ENCODE assay signal across 21 cellular contexts in the genomic region with DNA sequence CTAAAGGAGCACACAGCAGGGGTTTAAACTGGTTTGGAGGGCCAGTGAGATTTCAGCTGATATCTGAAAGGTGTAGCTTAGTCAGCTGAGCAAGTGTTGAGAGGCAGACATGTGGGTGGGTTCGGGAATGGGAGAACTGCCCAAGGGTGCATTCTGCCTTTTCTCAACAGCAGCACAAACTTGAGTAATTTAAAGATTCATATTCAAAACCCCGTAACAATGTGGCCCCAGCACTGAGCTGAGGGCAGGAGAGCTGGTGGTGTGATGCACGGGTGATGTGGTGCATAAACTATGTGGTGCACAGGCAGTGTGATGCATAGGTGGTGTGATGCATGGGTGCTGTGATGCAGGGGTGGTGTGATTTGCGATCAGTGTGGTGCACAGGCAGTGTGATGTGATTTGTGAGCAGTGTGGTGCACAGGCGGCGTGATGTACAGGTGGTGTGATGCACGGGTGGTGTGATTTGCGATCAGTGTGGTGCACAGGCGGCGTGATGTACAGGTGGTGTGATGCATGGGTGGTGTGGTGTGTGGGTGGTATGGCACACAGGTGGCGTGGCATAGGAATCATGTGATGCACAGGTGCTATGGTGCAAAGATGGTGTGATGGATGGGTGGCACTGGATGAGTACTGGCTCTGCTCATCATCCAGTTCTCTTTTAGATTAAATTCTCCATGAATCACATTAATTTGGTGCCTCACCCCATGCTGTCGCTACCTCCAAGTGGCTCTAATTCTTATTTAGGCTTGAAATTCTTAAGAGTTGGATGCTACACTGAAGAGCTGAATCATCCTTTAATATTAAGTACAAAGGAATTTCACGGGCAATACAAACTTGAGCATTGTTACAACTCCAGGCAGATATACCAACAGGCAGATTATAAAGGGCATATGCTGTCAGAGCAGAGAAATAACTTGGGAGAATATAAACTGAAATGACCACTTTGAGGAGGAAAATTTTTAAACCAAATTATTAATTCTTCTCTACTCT. TPM values are rescaled to one million over a fixed set of nuclear protein-coding genes. Genes with fewer than 3 reads are reported as not detected.
DNase-seq lines count a peak whose midpoint lies in the region; TF ChIP-seq lines count a peak whose summit lies in the region.
"Had no signal": no experiment of that assay in that cellular context is flagged by ENCODE, and none has a peak within 500 bp of the region (broad histone marks: within the 10 kb centered on the region; RNA-seq: fewer than 3 reads in every experiment).

No MANE protein-coding gene starts in this region.

- no peak for DNase-seq in activated naive CD4-positive, alpha-beta T cell treated with anti-CD3 and anti-CD28 coated beads, Interleukin-2, amount 10 ng/mL, durations not matched to agents 7 days and 5 days
- DNase-seq in choroid plexus epithelial cell (ENCODE audit: low read depth) (peak; percentile 23), type B pancreatic cell (ENCODE audit: extremely low spot score, unreplicated experiment) (no peak), SJCRH30 (no peak), anterior cingulate cortex (lab: John Stamatoyannopoulos, UW) (no peak)
- no peak for DNase-seq in activated CD8-positive, alpha-beta memory T cell treated with anti-CD3 and anti-CD28 coated beads, Interleukin-2, amount 50 U/mL, for 48 hours
- DNase-seq: 8988T; activated CD4-positive, alpha-beta T cell treated with anti-CD3 and anti-CD28 coated beads, Interleukin-2, amount 50 U/mL, for 48 hours; activated naive CD8-positive, alpha-beta T cell treated with anti-CD3 and anti-CD28 coated beads, Interleukin-2, amount 10 ng/mL, durations not matched to agents 7 days and 5 days; activated T-cell treated with anti-CD3 and anti-CD28 coated beads, Interleukin-2, amount 50 U/mL, for 72 hours; heart right ventricle; NCI-H2171 treated with DMSO at 0.1 percent for 48 hours; Peyer's patch; psoas muscle; tibial artery; WERI-Rb-1 had no signal

- no peaks in the 10 kb centered on the region for H3K27me3 ChIP-seq in SJCRH30
- H3K27me3 ChIP-seq: cardiac muscle cell, heart right ventricle, Peyer's patch, tibial artery had no signal

- H3K9me3 ChIP-seq in SJCRH30 (replicated peaks) = no peaks in the 10 kb centered on the region
- H3K9me3 ChIP-seq: heart right ventricle, Peyer's patch, psoas muscle, tibial artery had no signal

- no peaks in the 10 kb centered on the region for H3K27me3 Mint-ChIP-seq in activated naive CD4-positive, alpha-beta T cell treated with anti-CD3 and anti-CD28 coated beads, Interleukin-2, amount 50 U/mL, for 24 hours
- H3K27me3 Mint-ChIP-seq in activated naive CD4-positive, alpha-beta T cell treated with anti-CD3 and anti-CD28 coated beads, Interleukin-2, amount 10 ng/mL, durations not matched to agents 7 days and 5 days = no peaks in the 10 kb centered on the region
- H3K27me3 Mint-ChIP-seq in IgD-negative memory B cell (no peaks in the 10 kb centered on the region), type B pancreatic cell (no peaks in the 10 kb centered on the region)
- H3K27me3 Mint-ChIP-seq: activated naive CD8-positive, alpha-beta T cell treated with anti-CD3 and anti-CD28 coated beads, Interleukin-2, amount 10 ng/mL, durations not matched to agents 7 days and 5 days; memory B cell; natural killer cell treated with Interleukin-12 subunit alpha and Interleukin-12 subunit beta and Interleukin-15 and Interleukin-18, amount 100 ng/mL, for 72 hours had no signal

- H3K4me3 Mint-ChIP-seq in activated naive CD4-positive, alpha-beta T cell treated with anti-CD3 and anti-CD28 coated beads, Interleukin-2, amount 50 U/mL, for 24 hours = no peak overlapping the region
- no peak overlapping the region for H3K4me3 Mint-ChIP-seq in activated naive CD4-positive, alpha-beta T cell treated with anti-CD3 and anti-CD28 coated beads, Interleukin-2, amount 10 ng/mL, durations not matched to agents 7 days and 5 days
- H3K4me3 Mint-ChIP-seq in IgD-negative memory B cell (peak overlapping the region in 1 of 4 donors; percentile 43), type B pancreatic cell (no peak overlapping the region)
- H3K4me3 Mint-ChIP-seq: activated naive CD8-positive, alpha-beta T cell treated with anti-CD3 and anti-CD28 coated beads, Interleukin-2, amount 10 ng/mL, durations not matched to agents 7 days and 5 days; activated T-cell treated with anti-CD3 and anti-CD28 coated beads, Interleukin-2, amount 50 U/mL, for 72 hours; memory B cell; natural killer cell treated with Interleukin-12 subunit alpha and Interleukin-12 subunit beta and Interleukin-15 and Interleukin-18, amount 100 ng/mL, for 72 hours had no signal

- H3K4me3 ChIP-seq in choroid plexus epithelial cell (ENCODE audit: low read depth, low read length) (no peak overlapping the region), SJCRH30 (no peak overlapping the region)
- H3K4me3 ChIP-seq: cardiac muscle cell, heart right ventricle, Peyer's patch, psoas muscle, tibial artery had no signal

- H3K36me3 ChIP-seq in SJCRH30 = no peaks in the 10 kb centered on the region
- H3K36me3 ChIP-seq: cardiac muscle cell, Peyer's patch had no signal

- peaks cover 22% of the 10 kb centered on the region for H3K4me1 ChIP-seq in SJCRH30
- H3K4me1 ChIP-seq: psoas muscle had no signal

- no peak overlapping the region for H3K27ac ChIP-seq in SJCRH30
- H3K27ac ChIP-seq: cardiac muscle cell, heart right ventricle, Peyer's patch, psoas muscle, tibial artery, WERI-Rb-1 had no signal

- CTCF ChIA-PET in activated naive CD4-positive, alpha-beta T cell treated with anti-CD3 and anti-CD28 coated beads, Interleukin-2, amount 10 ng/mL, durations not matched to agents 7 days and 5 days (lab: Charles Lee) = no interaction called here

- H3K4me1 Mint-ChIP-seq in activated naive CD4-positive, alpha-beta T cell treated with anti-CD3 and anti-CD28 coated beads, Interleukin-2, amount 50 U/mL, for 24 hours = peaks cover 41% of the 10 kb centered on the region
- H3K4me1 Mint-ChIP-seq in activated naive CD4-positive, alpha-beta T cell treated with anti-CD3 and anti-CD28 coated beads, Interleukin-2, amount 10 ng/mL, durations not matched to agents 7 days and 5 days = peaks cover 20% of the 10 kb centered on the region
- H3K4me1 Mint-ChIP-seq in IgD-negative memory B cell = peaks cover 25 to 36% (median 36%) of the 10 kb centered on the region in 3 donors
- peaks cover 22% of the 10 kb centered on the region for H3K4me1 Mint-ChIP-seq in type B pancreatic cell (ENCODE audit: unreplicated experiment)

- TF ChIP-seq CTCF in choroid plexus epithelial cell (conservative IDR thresholded peaks at IDR 0.05; ENCODE audit: low read depth, low read length) (no peak), type B pancreatic cell (conservative IDR thresholded peaks at IDR 0.05) (no peak)

- H3K27ac Mint-ChIP-seq in activated naive CD4-positive, alpha-beta T cell treated with anti-CD3 and anti-CD28 coated beads, Interleukin-2, amount 50 U/mL, for 24 hours = peak overlapping the region; percentile 20
- H3K27ac Mint-ChIP-seq in activated naive CD4-positive, alpha-beta T cell treated with anti-CD3 and anti-CD28 coated beads, Interleukin-2, amount 10 ng/mL, durations not matched to agents 7 days and 5 days = no peak overlapping the region
- peak overlapping the region in 2 of 3 donors; percentile 29 to 69 for H3K27ac Mint-ChIP-seq in IgD-negative memory B cell
- peak overlapping the region; percentile 68 for H3K27ac Mint-ChIP-seq in type B pancreatic cell
- H3K27ac Mint-ChIP-seq: activated T-cell treated with anti-CD3 and anti-CD28 coated beads, Interleukin-2, amount 50 U/mL, for 72 hours had no signal

- no peaks in the 10 kb centered on the region for H3K9me3 Mint-ChIP-seq in activated naive CD4-positive, alpha-beta T cell treated with anti-CD3 and anti-CD28 coated beads, Interleukin-2, amount 50 U/mL, for 24 hours
- no peaks in the 10 kb centered on the region for H3K9me3 Mint-ChIP-seq in activated naive CD4-positive, alpha-beta T cell treated with anti-CD3 and anti-CD28 coated beads, Interleukin-2, amount 10 ng/mL, durations not matched to agents 7 days and 5 days
- no peaks in the 10 kb centered on the region for H3K9me3 Mint-ChIP-seq in IgD-negative memory B cell
- H3K9me3 Mint-ChIP-seq in type B pancreatic cell = no peaks in the 10 kb centered on the region
- H3K9me3 Mint-ChIP-seq: activated naive CD8-positive, alpha-beta T cell treated with anti-CD3 and anti-CD28 coated beads, Interleukin-2, amount 10 ng/mL, durations not matched to agents 7 days and 5 days; activated T-cell treated with anti-CD3 and anti-CD28 coated beads, Interleukin-2, amount 50 U/mL, for 72 hours; memory B cell; natural killer cell treated with Interleukin-12 subunit alpha and Interleukin-12 subunit beta and Interleukin-15 and Interleukin-18, amount 100 ng/mL, for 72 hours had no signal

- H3K36me3 Mint-ChIP-seq in activated naive CD4-positive, alpha-beta T cell treated with anti-CD3 and anti-CD28 coated beads, Interleukin-2, amount 50 U/mL, for 24 hours = peaks cover 2% of the 10 kb centered on the region
- H3K36me3 Mint-ChIP-seq in activated naive CD4-positive, alpha-beta T cell treated with anti-CD3 and anti-CD28 coated beads, Interleukin-2, amount 10 ng/mL, durations not matched to agents 7 days and 5 days = peaks cover 1% of the 10 kb centered on the region
- H3K36me3 Mint-ChIP-seq in IgD-negative memory B cell (peaks cover 13% of the 10 kb centered on the region), type B pancreatic cell (peaks cover 20% of the 10 kb centered on the region)
- H3K36me3 Mint-ChIP-seq: natural killer cell treated with Interleukin-12 subunit alpha and Interleukin-12 subunit beta and Interleukin-15 and Interleukin-18, amount 100 ng/mL, for 72 hours had no signal

RNA-seq across cellular contexts. Expression of gene DAP, which starts 53.5 kb away (rescaled TPM):
- 105 TPM for polyA plus RNA-seq in IgD-negative memory B cell
- 82.7 and 102 TPM in 2 replicates for total RNA-seq in type B pancreatic cell (ENCODE audit: low replicate concordance)
- total RNA-seq in SJCRH30 (2014; rRNA removed; shearing (Covaris generic)) = 10.0 and 10.8 TPM in 2 replicates
